In genomic region chr2:216082388-216082733, GRCh38 we compare ENCODE assay signal across 8 cellular contexts. TPM values are rescaled to one million over a fixed set of nuclear protein-coding genes. Genes with fewer than 3 reads are reported as not detected.
DNase-seq lines count a peak whose midpoint lies in the region; ATAC-seq and TF ChIP-seq lines count a peak whose summit lies in the region.

No MANE protein-coding gene starts in this region.

- CTCF ChIA-PET in MCF 10A (lab: Yijun Ruan, JAX), result interaction anchor here (1.1 to 3.4 kb wide), 5 partner anchors 8 to 55 kb away, joined by 3 to 21 read pairs (median 3); no protein-coding TSS in a partner anchor

- H3K27me3 ChIP-seq in BLaER1 treated with 17β-estradiol and CSF1 and Interleukin-3, amounts not matched to agents 10 nM and 100 nM, result peaks cover 28 to 42% (median 40%) of the 10 kb centered on the region in 11 experiments
- no peaks in the 10 kb centered on the region for H3K27me3 ChIP-seq in muscle layer of colon (ENCODE audit: control insufficient read depth in 1 of 2, insufficient read depth in 2 of 2, low read length in 2 of 2)

- POLR2A ChIA-PET in MCF 10A (lab: Yijun Ruan, JAX), result interaction anchor here (1.2 to 3.6 kb wide), 3 partner anchors 12 to 32 kb away, joined by 3 to 37 read pairs (median 7); partner anchors contain the start of gene XRCC5

- TSS peak; percentile 41 for BruUV-seq in MCF 10A (replicated peaks; lab: Mats Ljungman, UMichigan)

- peak overlapping the region in 4 of 11 experiments; percentile 40 to 62 (median 54); a peak in 4 of 22 replicates for H3K9ac ChIP-seq in BLaER1 treated with 17β-estradiol and CSF1 and Interleukin-3, amounts not matched to agents 10 nM and 100 nM
- H3K9ac ChIP-seq in muscle layer of colon (ENCODE audit: low read length), result peak overlapping the region; percentile 57

- no peaks in the 10 kb centered on the region for H3K36me3 Mint-ChIP-seq in MCF 10A (ENCODE audit: insufficient read depth, unreplicated experiment)

- H3K27ac Mint-ChIP-seq in MCF 10A (ENCODE audit: low read depth, unreplicated experiment), result no peak overlapping the region

- H3K4me3 Mint-ChIP-seq in MCF 10A (ENCODE audit: unreplicated experiment), result peak overlapping the region; percentile 81

- H3K9me3 ChIP-seq in BLaER1 treated with 17β-estradiol and CSF1 and Interleukin-3, amounts not matched to agents 10 nM and 100 nM (replicated peaks in 1 of 11), result no peaks in the 10 kb centered on the region
- no peaks in the 10 kb centered on the region for H3K9me3 ChIP-seq in muscle layer of colon (ENCODE audit: low read length)

- ATAC-seq in GM21723 (IDR thresholded peaks at IDR 0.05; ENCODE audit: unreplicated experiment), result no peak
- no peak for ATAC-seq in HG03378 (IDR thresholded peaks at IDR 0.05; ENCODE audit: unreplicated experiment)

- peaks cover 27 to 40% (median 32%) of the 10 kb centered on the region in 10 experiments for H3K4me1 ChIP-seq in BLaER1 treated with 17β-estradiol and CSF1 and Interleukin-3, amounts not matched to agents 10 nM and 100 nM
- H3K4me1 ChIP-seq in muscle layer of colon (ENCODE audit: insufficient read depth, low read length), result no peaks in the 10 kb centered on the region

- no peaks in the 10 kb centered on the region for H3K27me3 Mint-ChIP-seq in MCF 10A (ENCODE audit: insufficient read depth, unreplicated experiment)

- peak overlapping the region; percentile 73 to 97 (median 92) for H3K4me2 ChIP-seq in BLaER1 treated with 17β-estradiol and CSF1 and Interleukin-3, amounts not matched to agents 10 nM and 100 nM

- peak overlapping the region; percentile 42 to 70 (median 58); a peak in 16 of 20 replicates for H3K4me3 ChIP-seq in BLaER1 treated with 17β-estradiol and CSF1 and Interleukin-3, amounts not matched to agents 10 nM and 100 nM
- H3K4me3 ChIP-seq in Jurkat, Clone E6-1 (ENCODE audit: low read length), result peak overlapping the region; percentile 63
- peak overlapping the region; percentile 62 to 84 for H3K4me3 ChIP-seq in muscle layer of colon (ENCODE audit: low read depth in 1 of 2, low read length in 2 of 2)

- H3K36me3 ChIP-seq in BLaER1 treated with 17β-estradiol and CSF1 and Interleukin-3, amounts not matched to agents 10 nM and 100 nM, result no peaks in the 10 kb centered on the region
- H3K36me3 ChIP-seq in muscle layer of colon (ENCODE audit: insufficient read depth, low read length), result no peaks in the 10 kb centered on the region

- H3K4me1 Mint-ChIP-seq in MCF 10A (ENCODE audit: insufficient read depth, unreplicated experiment), result peaks cover 8% of the 10 kb centered on the region

- DNase-seq in Jurkat, Clone E6-1 (ENCODE audit: low read depth, low spot score), result no peak
- DNase-seq in MCF 10A (ENCODE audit: unreplicated experiment) (no peak), NCI-H2196 treated with DMSO at 0.1 percent for 48 hours (lab: John Stamatoyannopoulos, UW; ENCODE audit: unreplicated experiment) (no peak), NCI-H2081 treated with DMSO at 0.1 percent for 48 hours (lab: John Stamatoyannopoulos, UW) (no peak)

- TF ChIP-seq CTCF in MCF 10A (IDR thresholded peaks at IDR 0.05; ENCODE audit: unreplicated experiment), result no peak

- no peaks in the 10 kb centered on the region for H4K20me1 ChIP-seq in BLaER1 treated with 17β-estradiol and CSF1 and Interleukin-3, amounts not matched to agents 10 nM and 100 nM

- intact Hi-C loops in MCF 10A (cut with micrococcal nuclease), result no loop called here

- no peak overlapping the region for H3K27ac ChIP-seq in BLaER1 treated with 17β-estradiol and CSF1 and Interleukin-3, amounts not matched to agents 10 nM and 100 nM
- no peak overlapping the region for H3K27ac ChIP-seq in muscle layer of colon (ENCODE audit: low read depth, low read length)

- H3K9me3 Mint-ChIP-seq in MCF 10A (ENCODE audit: unreplicated experiment), result no peaks in the 10 kb centered on the region

RNA-seq across cellular contexts. Expression of gene TMEM169, which starts 0.6 kb away (rescaled TPM):
- polyA plus RNA-seq in Jurkat, Clone E6-1 (2012; ENCODE audit: insufficient read depth, insufficient read length), result 1.5 TPM
- 0.25 and 0.35 TPM in 2 replicates for total RNA-seq in MCF 10A (2022)

RNA-seq across cellular contexts. Expression of gene PECR, which starts 0.8 kb away (rescaled TPM):
- 22.8 TPM for polyA plus RNA-seq in Jurkat, Clone E6-1 (2012; ENCODE audit: insufficient read depth, insufficient read length)
- total RNA-seq in MCF 10A (2022), result 8.3 and 20.0 TPM in 2 replicates

RNA-seq across cellular contexts. Expression of gene XRCC5, which starts 26.8 kb away (rescaled TPM):
- 340 TPM for polyA plus RNA-seq in Jurkat, Clone E6-1 (2012; ENCODE audit: insufficient read depth, insufficient read length)
- 159 and 198 TPM in 2 replicates for total RNA-seq in MCF 10A (2022)
